Comparison of ENCODE assay signal across 14 cellular contexts in genomic region chr20:35610833-35611427, GRCh38.
"Had no signal": no experiment of that assay in that cellular context is flagged by ENCODE, and none has a peak within 500 bp of the region (broad histone marks: within the 10 kb centered on the region; RNA-seq: fewer than 3 reads in every experiment).

No MANE protein-coding gene starts in this region.

- H3K27me3 ChIP-seq: body of pancreas, right atrium auricular region had no signal

- H3K4me2 ChIP-seq: smooth muscle cell had no signal

- H3K36me3 ChIP-seq: right atrium auricular region had no signal

- ATAC-seq: activated CD4-positive, alpha-beta T cell treated with anti-CD3 and anti-CD28 coated beads for 36 hours; body of pancreas; effector memory CD8-positive, alpha-beta T cell; stimulated activated effector memory CD8-positive, alpha-beta T cell treated with anti-CD3 and anti-CD28 coated beads, Interleukin-12 subunit alpha, Interleukin-12 subunit beta, amount 100 ng/mL, for 72 hours had no signal

- DNase-seq: activated CD4-positive, alpha-beta T cell treated with anti-CD3 and anti-CD28 coated beads for 36 hours; activated CD8-positive, alpha-beta memory T cell treated with anti-CD3 and anti-CD28 coated beads for 24 hours; activated naive CD4-positive, alpha-beta T cell treated with anti-CD3 and anti-CD28 coated beads, Interleukin-2, amount 10 ng/mL, durations not matched to agents 7 days and 5 days; effector memory CD8-positive, alpha-beta T cell; hypothalamus; midbrain; naive B cell; T-helper 9 cell had no signal

- H3K4me3 ChIP-seq: body of pancreas, lung, right atrium auricular region, smooth muscle cell had no signal

- H3K27ac ChIP-seq: body of pancreas, right atrium auricular region, VCaP had no signal

- H3K9me3 ChIP-seq: body of pancreas, right atrium auricular region had no signal
